ENCODE assay signal across 1 cellular context in genomic region chr6:137910424-137910834, GRCh38.
TF ChIP-seq lines count a peak whose summit lies in the region.

No MANE protein-coding gene starts in this region.

TF ChIP-seq in K562, 482 proteins besides CTCF, POLR2A, EP300 and RAD21 (continued from another document and continues in another):
- TF ChIP-seq GTF3C2 (IDR thresholded peaks at IDR 0.05; ENCODE audit: borderline replicate concordance, extremely low read depth, insufficient read length) = no peak
- no peak for TF ChIP-seq RHOXF2B (CRISPR knock-in tag; conservative IDR thresholded peaks at IDR 0.05)
- peak; percentile 78 for TF ChIP-seq SOX6 (IDR thresholded peaks at IDR 0.05)
- TF ChIP-seq ZNF354B (CRISPR knock-in tag; IDR thresholded peaks at IDR 0.05) = 0 out of 2 replicates have a peak, but pooled peaks have one; percentile 8
- TF ChIP-seq MEF2D (tag; conservative IDR thresholded peaks at IDR 0.05; ENCODE audit: low read depth) = no peak; the same call in 1 of the 2 replicates
- TF ChIP-seq WHSC1 (IDR thresholded peaks at IDR 0.05; ENCODE audit: low read length) = no peak
- TF ChIP-seq ZFP1 (CRISPR knock-in tag; IDR thresholded peaks at IDR 0.05) = no peak
- TF ChIP-seq BRD4 (IDR thresholded peaks at IDR 0.05) = no peak
- no peak for TF ChIP-seq SREBF1 (IDR thresholded peaks at IDR 0.05; ENCODE audit: borderline replicate concordance, low read depth, low read length)
- TF ChIP-seq, protein P1, sequence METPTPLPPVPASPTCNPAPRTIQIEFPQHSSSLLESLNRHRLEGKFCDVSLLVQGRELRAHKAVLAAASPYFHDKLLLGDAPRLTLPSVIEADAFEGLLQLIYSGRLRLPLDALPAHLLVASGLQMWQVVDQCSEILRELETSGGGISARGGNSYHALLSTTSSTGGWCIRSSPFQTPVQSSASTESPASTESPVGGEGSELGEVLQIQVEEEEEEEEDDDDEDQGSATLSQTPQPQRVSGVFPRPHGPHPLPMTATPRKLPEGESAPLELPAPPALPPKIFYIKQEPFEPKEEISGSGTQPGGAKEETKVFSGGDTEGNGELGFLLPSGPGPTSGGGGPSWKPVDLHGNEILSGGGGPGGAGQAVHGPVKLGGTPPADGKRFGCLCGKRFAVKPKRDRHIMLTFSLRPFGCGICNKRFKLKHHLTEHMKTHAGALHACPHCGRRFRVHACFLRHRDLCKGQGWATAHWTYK (CRISPR knock-in tag; IDR thresholded peaks at IDR 0.05) = no peak; the same call in 1 of the 2 replicates
- TF ChIP-seq NFYB (IDR thresholded peaks at IDR 0.05; ENCODE audit: extremely low read depth, insufficient read length) = no peak
- TF ChIP-seq, protein P2, sequence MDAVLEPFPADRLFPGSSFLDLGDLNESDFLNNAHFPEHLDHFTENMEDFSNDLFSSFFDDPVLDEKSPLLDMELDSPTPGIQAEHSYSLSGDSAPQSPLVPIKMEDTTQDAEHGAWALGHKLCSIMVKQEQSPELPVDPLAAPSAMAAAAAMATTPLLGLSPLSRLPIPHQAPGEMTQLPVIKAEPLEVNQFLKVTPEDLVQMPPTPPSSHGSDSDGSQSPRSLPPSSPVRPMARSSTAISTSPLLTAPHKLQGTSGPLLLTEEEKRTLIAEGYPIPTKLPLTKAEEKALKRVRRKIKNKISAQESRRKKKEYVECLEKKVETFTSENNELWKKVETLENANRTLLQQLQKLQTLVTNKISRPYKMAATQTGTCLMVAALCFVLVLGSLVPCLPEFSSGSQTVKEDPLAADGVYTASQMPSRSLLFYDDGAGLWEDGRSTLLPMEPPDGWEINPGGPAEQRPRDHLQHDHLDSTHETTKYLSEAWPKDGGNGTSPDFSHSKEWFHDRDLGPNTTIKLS (IDR thresholded peaks at IDR 0.05; ENCODE audit: borderline replicate concordance, low read depth) = 0 out of 2 replicates have a peak, but pooled peaks have one; percentile 22
- TF ChIP-seq ZNF232 (CRISPR knock-in tag; IDR thresholded peaks at IDR 0.05) = no peak
- TF ChIP-seq, protein P3, sequence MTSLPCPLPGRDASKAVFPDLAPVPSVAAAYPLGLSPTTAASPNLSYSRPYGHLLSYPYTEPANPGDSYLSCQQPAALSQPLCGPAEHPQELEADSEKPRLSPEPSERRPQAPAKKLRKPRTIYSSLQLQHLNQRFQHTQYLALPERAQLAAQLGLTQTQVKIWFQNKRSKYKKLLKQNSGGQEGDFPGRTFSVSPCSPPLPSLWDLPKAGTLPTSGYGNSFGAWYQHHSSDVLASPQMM (CRISPR knock-in tag; IDR thresholded peaks at IDR 0.05) = no peak
- no peak for TF ChIP-seq SRSF9 (IDR thresholded peaks at IDR 0.05; ENCODE audit: borderline replicate concordance, low read depth, low read length)
- no peak for TF ChIP-seq PHTF2 (CRISPR knock-in tag; IDR thresholded peaks at IDR 0.05)
- no peak for TF ChIP-seq PRMT5 (CRISPR knock-in tag; IDR thresholded peaks at IDR 0.05)
- TF ChIP-seq RBM15 (IDR thresholded peaks at IDR 0.05; ENCODE audit: insufficient read depth, low read length) = no peak
- TF ChIP-seq CHD4 (IDR thresholded peaks at IDR 0.05; ENCODE audit: insufficient read depth, insufficient replicate concordance, low read depth, low read length, poor library complexity, severe bottlenecking) = no peak
- peak; percentile 77; the same call in 1 of the 2 replicates for TF ChIP-seq ARID3B (CRISPR knock-in tag; IDR thresholded peaks at IDR 0.05; ENCODE audit: borderline replicate concordance)
- TF ChIP-seq RBM14 (IDR thresholded peaks at IDR 0.05; ENCODE audit: borderline replicate concordance, insufficient read depth, low read depth, low read length) = no peak
- no peak for TF ChIP-seq BCL6 (CRISPR knock-in tag; IDR thresholded peaks at IDR 0.05)
- TF ChIP-seq SUPT5H (IDR thresholded peaks at IDR 0.05) = no peak
- no peak; the same call in none of the 2 replicates for TF ChIP-seq ZNF197 (CRISPR knock-in tag; IDR thresholded peaks at IDR 0.05; ENCODE audit: low read depth)
- no peak for TF ChIP-seq CBX2 (IDR thresholded peaks at IDR 0.05; ENCODE audit: insufficient read depth, low read length, poor library complexity, severe bottlenecking)
- no peak for TF ChIP-seq SNRNP70 (optimal IDR thresholded peaks at IDR 0.05; ENCODE audit: low read depth, low read length)
- TF ChIP-seq, protein P4, sequence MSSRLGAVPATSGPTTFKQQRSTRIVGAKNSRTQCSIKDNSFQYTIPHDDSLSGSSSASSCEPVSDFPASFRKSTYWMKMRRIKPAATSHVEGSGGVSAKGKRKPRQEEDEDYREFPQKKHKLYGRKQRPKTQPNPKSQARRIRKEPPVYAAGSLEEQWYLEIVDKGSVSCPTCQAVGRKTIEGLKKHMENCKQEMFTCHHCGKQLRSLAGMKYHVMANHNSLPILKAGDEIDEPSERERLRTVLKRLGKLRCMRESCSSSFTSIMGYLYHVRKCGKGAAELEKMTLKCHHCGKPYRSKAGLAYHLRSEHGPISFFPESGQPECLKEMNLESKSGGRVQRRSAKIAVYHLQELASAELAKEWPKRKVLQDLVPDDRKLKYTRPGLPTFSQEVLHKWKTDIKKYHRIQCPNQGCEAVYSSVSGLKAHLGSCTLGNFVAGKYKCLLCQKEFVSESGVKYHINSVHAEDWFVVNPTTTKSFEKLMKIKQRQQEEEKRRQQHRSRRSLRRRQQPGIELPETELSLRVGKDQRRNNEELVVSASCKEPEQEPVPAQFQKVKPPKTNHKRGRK (tag; IDR thresholded peaks at IDR 0.05) = no peak
- no peak; the same call in 1 of the 2 replicates for TF ChIP-seq MBD2 (IDR thresholded peaks at IDR 0.05; ENCODE audit: borderline replicate concordance, low read depth)
- TF ChIP-seq, protein P5, sequence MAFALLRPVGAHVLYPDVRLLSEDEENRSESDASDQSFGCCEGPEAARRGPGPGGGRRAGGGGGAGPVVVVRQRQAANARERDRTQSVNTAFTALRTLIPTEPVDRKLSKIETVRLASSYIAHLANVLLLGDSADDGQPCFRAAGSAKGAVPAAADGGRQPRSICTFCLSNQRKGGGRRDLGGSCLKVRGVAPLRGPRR (CRISPR knock-in tag; IDR thresholded peaks at IDR 0.05) = 0 out of 2 replicates have a peak, but pooled peaks have one; percentile 58
- TF ChIP-seq HNRNPLL (IDR thresholded peaks at IDR 0.05; ENCODE audit: low read depth, low read length, poor library complexity, severe bottlenecking) = no peak
- TF ChIP-seq FOXA1 (IDR thresholded peaks at IDR 0.05; ENCODE audit: borderline replicate concordance) = no peak
- TF ChIP-seq SP2 (IDR thresholded peaks at IDR 0.05; ENCODE audit: extremely low read depth, low read depth, low read length, poor library complexity, severe bottlenecking) = no peak
- TF ChIP-seq, protein P6, sequence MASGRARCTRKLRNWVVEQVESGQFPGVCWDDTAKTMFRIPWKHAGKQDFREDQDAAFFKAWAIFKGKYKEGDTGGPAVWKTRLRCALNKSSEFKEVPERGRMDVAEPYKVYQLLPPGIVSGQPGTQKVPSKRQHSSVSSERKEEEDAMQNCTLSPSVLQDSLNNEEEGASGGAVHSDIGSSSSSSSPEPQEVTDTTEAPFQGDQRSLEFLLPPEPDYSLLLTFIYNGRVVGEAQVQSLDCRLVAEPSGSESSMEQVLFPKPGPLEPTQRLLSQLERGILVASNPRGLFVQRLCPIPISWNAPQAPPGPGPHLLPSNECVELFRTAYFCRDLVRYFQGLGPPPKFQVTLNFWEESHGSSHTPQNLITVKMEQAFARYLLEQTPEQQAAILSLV (tag; IDR thresholded peaks at IDR 0.05) = no peak
- peak; percentile 85 for TF ChIP-seq FOXJ2 (tag; IDR thresholded peaks at IDR 0.05)
- TF ChIP-seq ARID4B (CRISPR knock-in tag; IDR thresholded peaks at IDR 0.05) = no peak
- TF ChIP-seq, protein P7, sequence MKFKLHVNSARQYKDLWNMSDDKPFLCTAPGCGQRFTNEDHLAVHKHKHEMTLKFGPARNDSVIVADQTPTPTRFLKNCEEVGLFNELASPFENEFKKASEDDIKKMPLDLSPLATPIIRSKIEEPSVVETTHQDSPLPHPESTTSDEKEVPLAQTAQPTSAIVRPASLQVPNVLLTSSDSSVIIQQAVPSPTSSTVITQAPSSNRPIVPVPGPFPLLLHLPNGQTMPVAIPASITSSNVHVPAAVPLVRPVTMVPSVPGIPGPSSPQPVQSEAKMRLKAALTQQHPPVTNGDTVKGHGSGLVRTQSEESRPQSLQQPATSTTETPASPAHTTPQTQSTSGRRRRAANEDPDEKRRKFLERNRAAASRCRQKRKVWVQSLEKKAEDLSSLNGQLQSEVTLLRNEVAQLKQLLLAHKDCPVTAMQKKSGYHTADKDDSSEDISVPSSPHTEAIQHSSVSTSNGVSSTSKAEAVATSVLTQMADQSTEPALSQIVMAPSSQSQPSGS (CRISPR knock-in tag; IDR thresholded peaks at IDR 0.05) = no peak
- TF ChIP-seq IFI16 (CRISPR knock-in tag; IDR thresholded peaks at IDR 0.05) = no peak
- TF ChIP-seq OTX1 (CRISPR knock-in tag; IDR thresholded peaks at IDR 0.05) = peak; percentile 98
